ENCODE assay signal across 12 cellular contexts in the genomic region with DNA sequence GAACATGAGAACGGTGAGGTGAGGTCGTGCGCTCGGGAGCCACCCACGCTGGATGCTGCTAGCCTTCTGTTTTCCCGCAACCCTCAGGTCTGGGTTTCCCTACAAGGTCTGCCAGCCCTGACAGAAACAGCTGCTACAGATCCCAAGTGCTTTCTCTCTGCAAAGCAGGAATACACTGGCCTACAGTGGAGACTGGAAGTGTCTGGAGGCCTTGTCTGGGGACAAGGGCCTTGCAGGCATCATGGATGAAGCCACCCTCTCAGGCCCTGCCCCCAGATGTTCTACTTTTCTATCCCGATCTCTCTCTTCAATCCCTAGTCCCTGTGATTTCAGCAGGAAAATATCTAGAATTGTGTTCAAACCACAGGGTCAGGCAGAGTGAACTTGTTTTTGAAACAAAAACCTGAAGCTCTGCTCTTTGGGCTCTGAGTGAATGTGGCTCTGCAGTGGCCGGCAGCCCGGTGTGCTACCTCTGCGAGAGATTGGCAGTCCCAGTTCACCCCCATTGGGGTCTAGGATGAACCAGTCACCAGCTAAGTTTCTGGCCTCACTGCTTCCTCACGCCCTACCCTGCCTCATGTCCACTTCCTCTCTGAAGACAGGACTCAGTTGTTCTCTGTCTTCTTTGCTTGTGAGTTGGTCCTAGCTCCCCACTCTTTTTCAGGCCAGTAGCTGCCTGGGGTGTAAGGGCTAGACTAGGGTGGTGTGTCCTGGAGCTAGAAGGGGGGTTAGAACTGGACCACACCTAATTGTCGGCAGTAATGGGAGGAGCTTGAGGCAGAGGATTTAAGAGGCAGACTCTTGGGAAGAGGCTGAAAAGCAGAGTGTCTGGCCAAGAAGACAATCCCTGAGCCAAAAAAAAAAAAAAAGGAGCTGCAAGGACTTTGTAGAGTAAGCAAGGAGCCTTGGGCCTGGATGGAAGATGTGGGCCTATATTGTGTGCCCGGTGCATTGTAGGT.
DNase-seq lines count a peak whose midpoint lies in the region; FAIRE-seq and TF ChIP-seq lines count a peak whose summit lies in the region.
"Had no signal": no experiment of that assay in that cellular context is flagged by ENCODE, and none has a peak within 500 bp of the region (broad histone marks: within the 10 kb centered on the region; RNA-seq: fewer than 3 reads in every experiment).

No MANE protein-coding gene starts in this region.

- no peaks in the 10 kb centered on the region for H3F3A ChIP-seq in MM.1S (ENCODE audit: insufficient read depth, low read length)

- peaks cover 4 to 35% (median 5%) of the 10 kb centered on the region in 3 donors for H3K4me1 ChIP-seq in esophagus squamous epithelium
- peaks cover 43% of the 10 kb centered on the region for H3K4me1 ChIP-seq in muscle layer of colon (ENCODE audit: insufficient read depth, low read length)
- H3K4me1 ChIP-seq in urinary bladder (ENCODE audit: insufficient read depth), result no peaks in the 10 kb centered on the region
- no peaks in the 10 kb centered on the region for H3K4me1 ChIP-seq in MM.1S (ENCODE audit: low read length)

- no peak overlapping the region for H2AFZ ChIP-seq in MM.1S (ENCODE audit: low read length)

- H3K79me2 ChIP-seq in MM.1S (ENCODE audit: low read length), result no peaks in the 10 kb centered on the region

- 74 to 81% methylated on average over 7 to 13 of the region's 13 CpGs for WGBS in esophagus squamous epithelium, 2 donors
- 27% methylated on average over 13 of the region's 13 CpGs for WGBS in urinary bladder

- no peak for TF ChIP-seq CTCF in esophagus squamous epithelium (IDR thresholded peaks at IDR 0.05)
- no peak for TF ChIP-seq CTCF in MM.1S (IDR thresholded peaks at IDR 0.05; ENCODE audit: low read length)

- peak overlapping the region in 3 of 4 donors; percentile 21 to 76 (median 72) for H3K27ac ChIP-seq in esophagus squamous epithelium
- peak overlapping the region; percentile 57 for H3K27ac ChIP-seq in muscle layer of colon (ENCODE audit: low read depth, low read length)
- peak overlapping the region; percentile 63 for H3K27ac ChIP-seq in urinary bladder (ENCODE audit: low read depth)
- H3K27ac ChIP-seq in MM.1S (ENCODE audit: low read length), result no peak overlapping the region

- H3K27me3 ChIP-seq in esophagus squamous epithelium (no peaks in the 10 kb centered on the region), muscle layer of colon (ENCODE audit: control insufficient read depth in 1 of 2, insufficient read depth in 2 of 2, low read length in 2 of 2) (peaks cover 0 to 12% of the 10 kb centered on the region in 2 donors), MM.1S (replicated peaks; ENCODE audit: insufficient read depth, low read length) (no peaks in the 10 kb centered on the region)

- no peaks in the 10 kb centered on the region for H3K36me3 ChIP-seq in esophagus squamous epithelium
- no peaks in the 10 kb centered on the region for H3K36me3 ChIP-seq in muscle layer of colon (ENCODE audit: insufficient read depth, low read length)
- no peaks in the 10 kb centered on the region for H3K36me3 ChIP-seq in urinary bladder (ENCODE audit: insufficient read depth)
- no peaks in the 10 kb centered on the region for H3K36me3 ChIP-seq in MM.1S (replicated peaks; ENCODE audit: insufficient read depth, low read length)

- H3K9me2 ChIP-seq in MM.1S (replicated peaks; ENCODE audit: insufficient read depth, low read length), result no peaks in the 10 kb centered on the region

- no peaks in the 10 kb centered on the region for H3K9me3 ChIP-seq in esophagus squamous epithelium
- H3K9me3 ChIP-seq in muscle layer of colon (ENCODE audit: low read length), result no peaks in the 10 kb centered on the region
- H3K9me3 ChIP-seq in MM.1S (replicated peaks; ENCODE audit: insufficient read depth, low read length), result no peaks in the 10 kb centered on the region

- H3K4me3 ChIP-seq in esophagus squamous epithelium (no peak overlapping the region), muscle layer of colon (ENCODE audit: low read depth in 1 of 2, low read length in 2 of 2) (no peak overlapping the region), urinary bladder (ENCODE audit: low read depth, low read length) (no peak overlapping the region), MM.1S (ENCODE audit: low read length) (no peak overlapping the region)

- no peak overlapping the region for H3K4me2 ChIP-seq in MM.1S (ENCODE audit: low read depth, low read length)

- TF ChIP-seq POLR2A in esophagus squamous epithelium (IDR thresholded peaks at IDR 0.05), result no peak

- intact Hi-C loops in esophagus squamous epithelium (cut with DNase I), result no loop called here

- no peak for FAIRE-seq in GM19239 (lab: Jason Lieb, UNC)

- DNase-seq in NCI-H2171 treated with DMSO at 0.1 percent for 48 hours (lab: John Stamatoyannopoulos, UW), result peak; percentile 6
- DNase-seq in NCI-H2171 (lab: John Stamatoyannopoulos, UW), result no peak
- no peak for DNase-seq in esophagus squamous epithelium (lab: John Stamatoyannopoulos, UW)
- no peak for DNase-seq in COR-L47 (lab: John Stamatoyannopoulos, UW)
- DNase-seq in MM.1S, result no peak
- DNase-seq in GM19239 (ENCODE audit: insufficient read length, low spot score), result no peak
- DNase-seq: 8988T; activated T-cell treated with anti-CD3 and anti-CD28 coated beads, Interleukin-2, amount 50 U/mL, for 4 hours; NCI-H510A treated with DMSO at 0.1 percent for 48 hours; SIG-M5 had no signal

- no peaks in the 10 kb centered on the region for H4K20me1 ChIP-seq in MM.1S (ENCODE audit: insufficient read depth, low read length)

- H3K9ac ChIP-seq in muscle layer of colon (ENCODE audit: low read length) (no peak overlapping the region), MM.1S (ENCODE audit: low read length) (no peak overlapping the region)
